Comparison of ENCODE assay signal across 8 cellular contexts in genomic region chr5:17282283-17283120, GRCh38.
DNase-seq lines count a peak whose midpoint lies in the region; ATAC-seq and TF ChIP-seq lines count a peak whose summit lies in the region.

No MANE protein-coding gene starts in this region.

- H3K27ac Mint-ChIP-seq in mesothelial cell of epicardium = peak overlapping the region; percentile 60
- H3K27ac Mint-ChIP-seq in T-helper 2 cell treated with Interferon-gamma antibody and Interleukin-4, amounts not matched to agents 5 μg/mL and 100 μg/mL, for 36 hours = no peak overlapping the region

- peaks cover 2% of the 10 kb centered on the region for H3K9me3 Mint-ChIP-seq in mesothelial cell of epicardium
- peaks cover 4% of the 10 kb centered on the region for H3K9me3 Mint-ChIP-seq in T-helper 2 cell treated with Interferon-gamma antibody and Interleukin-4, amounts not matched to agents 5 μg/mL and 100 μg/mL, for 36 hours

- no peak overlapping the region for H3K4me3 ChIP-seq in foreskin fibroblast (ENCODE audit: low read depth in 1 of 2, low read length in 2 of 2)

- ATAC-seq in GM18861 (IDR thresholded peaks at IDR 0.05; ENCODE audit: unreplicated experiment) (peak; percentile 90), HG02588 (IDR thresholded peaks at IDR 0.05; ENCODE audit: unreplicated experiment) (peak; percentile 96)

- DNase-seq in MV-4-11 (lab: John Stamatoyannopoulos, UW) = peak; percentile 75
- no peak for DNase-seq in mesothelial cell of epicardium (ENCODE audit: low spot score in 2 of 2, unreplicated experiment in 2 of 2)
- DNase-seq in foreskin fibroblast = no peak
- no peak for DNase-seq in T-helper 2 cell treated with Interferon-gamma antibody and Interleukin-4, amounts not matched to agents 5 μg/mL and 100 μg/mL, for 36 hours (ENCODE audit: low spot score)
- DNase-seq in activated CD8-positive, alpha-beta memory T cell treated with anti-CD3 and anti-CD28 coated beads for 24 hours = no peak
- DNase-seq in cerebellar cortex (ENCODE audit: low spot score) = no peak

- H3K27me3 Mint-ChIP-seq in mesothelial cell of epicardium (ENCODE audit: low read depth) = no peaks in the 10 kb centered on the region
- no peaks in the 10 kb centered on the region for H3K27me3 Mint-ChIP-seq in T-helper 2 cell treated with Interferon-gamma antibody and Interleukin-4, amounts not matched to agents 5 μg/mL and 100 μg/mL, for 36 hours (ENCODE audit: low read depth)

- TF ChIP-seq CTCF in mesothelial cell of epicardium (IDR thresholded peaks at IDR 0.05; ENCODE audit: unreplicated experiment) (no peak), foreskin fibroblast (IDR thresholded peaks at IDR 0.05; ENCODE audit: low read depth, low read length) (no peak)

- H3K36me3 Mint-ChIP-seq in mesothelial cell of epicardium = peaks cover 4% of the 10 kb centered on the region
- no peaks in the 10 kb centered on the region for H3K36me3 Mint-ChIP-seq in T-helper 2 cell treated with Interferon-gamma antibody and Interleukin-4, amounts not matched to agents 5 μg/mL and 100 μg/mL, for 36 hours (ENCODE audit: low read depth)

- H3K4me3 Mint-ChIP-seq in mesothelial cell of epicardium = no peak overlapping the region
- no peak overlapping the region for H3K4me3 Mint-ChIP-seq in T-helper 2 cell treated with Interferon-gamma antibody and Interleukin-4, amounts not matched to agents 5 μg/mL and 100 μg/mL, for 36 hours

- peaks cover 13% of the 10 kb centered on the region for H3K4me1 Mint-ChIP-seq in mesothelial cell of epicardium
- H3K4me1 Mint-ChIP-seq in T-helper 2 cell treated with Interferon-gamma antibody and Interleukin-4, amounts not matched to agents 5 μg/mL and 100 μg/mL, for 36 hours (ENCODE audit: low read depth) = no peaks in the 10 kb centered on the region
